ENCODE assay signal across 10 cellular contexts in the genomic region with DNA sequence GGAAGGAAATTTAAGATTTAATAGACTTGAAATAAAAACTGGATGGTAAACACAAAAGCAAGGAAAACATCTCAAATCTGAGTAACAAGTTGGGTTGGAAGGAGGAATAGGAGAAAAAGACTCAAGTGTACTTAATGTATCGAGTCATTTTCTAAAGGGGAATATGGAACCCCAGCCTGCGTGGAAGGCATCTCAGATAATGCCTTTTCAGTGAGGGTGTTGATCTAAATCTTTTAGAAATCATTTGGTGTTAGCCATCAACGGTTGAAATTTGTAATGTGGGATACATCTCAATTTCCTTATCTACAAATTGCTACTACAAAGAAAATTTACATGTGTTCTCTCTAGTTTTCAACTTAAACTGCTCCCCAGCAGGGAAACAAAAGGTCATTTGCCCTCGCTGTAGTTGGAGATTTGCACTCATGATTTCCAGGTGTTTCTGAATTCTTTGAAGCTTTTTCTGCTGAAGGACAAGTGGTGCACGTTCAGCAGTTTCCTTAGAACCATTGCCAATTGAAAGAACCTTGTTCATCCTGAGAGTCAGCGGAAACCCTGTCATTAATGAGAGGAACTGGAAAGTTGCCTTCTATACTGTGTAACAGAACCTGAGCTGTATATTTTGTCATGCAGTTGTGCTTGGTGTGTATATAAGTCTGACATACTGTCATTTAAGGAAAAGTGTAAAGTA. TPM values are rescaled to one million over a fixed set of nuclear protein-coding genes. Genes with fewer than 3 reads are reported as not detected.
DNase-seq lines count a peak whose midpoint lies in the region; ATAC-seq, FAIRE-seq and TF ChIP-seq lines count a peak whose summit lies in the region.
"Had no signal": no experiment of that assay in that cellular context is flagged by ENCODE, and none has a peak within 500 bp of the region (broad histone marks: within the 10 kb centered on the region; RNA-seq: fewer than 3 reads in every experiment).

No MANE protein-coding gene starts in this region.

- H3K4me2 ChIP-seq in IMR-90 (ENCODE audit: low read depth, low read length): peak overlapping the region; percentile 98
- peak overlapping the region; percentile 54 for H3K4me2 ChIP-seq in K562 (ENCODE audit: insufficient read depth, low read length)

- H4K20me1 ChIP-seq in IMR-90 (ENCODE audit: insufficient read depth, low read length) (peaks cover 69% of the 10 kb centered on the region), K562 (replicated peaks; ENCODE audit: control insufficient read depth, insufficient read depth, low read length) (peaks cover 34% of the 10 kb centered on the region)

- peak overlapping the region; percentile 56 for H3K23ac ChIP-seq in IMR-90 (ENCODE audit: low read depth, low read length)

- no peak for TF ChIP-seq CTCF in BE2C (IDR thresholded peaks at IDR 0.05; ENCODE audit: low read depth, low read length)
- TF ChIP-seq CTCF in IMR-90 (conservative IDR thresholded peaks at IDR 0.05; ENCODE audit: low read depth, low read length): no peak
- TF ChIP-seq CTCF in K562 (IDR thresholded peaks at IDR 0.05 in 2 of 3, conservative IDR thresholded peaks at IDR 0.05 in 1 of 3; ENCODE audit: insufficient read depth in 2 of 3, low read depth in 1 of 3, low read length in 3 of 3): no peak

- H3K27me3 ChIP-seq in BE2C: no peaks in the 10 kb centered on the region; the same call in 1 of the 2 replicates
- no peaks in the 10 kb centered on the region for H3K27me3 ChIP-seq in IMR-90 (ENCODE audit: control insufficient read depth, insufficient read depth, low read length)
- no peaks in the 10 kb centered on the region for H3K27me3 ChIP-seq in K562 (ENCODE audit: control insufficient read depth in 2 of 2, insufficient read depth in 2 of 2, low read length in 2 of 2)
- H3K27me3 ChIP-seq in muscle layer of colon (ENCODE audit: control insufficient read depth in 1 of 2, insufficient read depth in 2 of 2, low read length in 2 of 2): no peaks in the 10 kb centered on the region
- H3K27me3 ChIP-seq: testis had no signal

- H3K56ac ChIP-seq in IMR-90 (ENCODE audit: extremely low read depth, insufficient read depth, low read length): no peak overlapping the region

- no peak overlapping the region for H2BK15ac ChIP-seq in IMR-90 (ENCODE audit: low read depth, low read length)

- dilution Hi-C loops in IMR-90 (cut with HindIII; ENCODE audit: low sequenced_read_pairs, unreplicated experiment): no loop called here

- H3K18ac ChIP-seq in IMR-90 (ENCODE audit: low read depth, low read length): no peak overlapping the region

- H3K9ac ChIP-seq in IMR-90 (ENCODE audit: low read depth, low read length): no peak overlapping the region
- H3K9ac ChIP-seq in K562 (ENCODE audit: insufficient read depth in 1 of 2, low read depth in 2 of 2, low read length in 2 of 2): peak overlapping the region in 1 of 2 experiments; percentile 91; a peak in 2 of 4 replicates
- H3K9ac ChIP-seq in muscle layer of colon (ENCODE audit: low read length): peak overlapping the region; percentile 67

- no peak overlapping the region for H3K4ac ChIP-seq in IMR-90 (ENCODE audit: low read depth, low read length)

- H4K91ac ChIP-seq in IMR-90 (ENCODE audit: insufficient read depth, low read depth, low read length): no peak overlapping the region

- H3K27ac ChIP-seq in IMR-90 (ENCODE audit: insufficient read depth, low read length) (no peak overlapping the region), K562 (ENCODE audit: extremely low read depth, low read depth, low read length) (peak overlapping the region; percentile 98; the same call in 1 of the 3 replicates), muscle layer of colon (ENCODE audit: low read depth, low read length) (no peak overlapping the region)

- 100% methylated on average over 1 of the region's 6 CpGs; no CpG with 5 or more reads in 1 of the 2 experiments for WGBS in IMR-90 (ENCODE audit: extremely low coverage in 2 of 2, insufficient read length in 1 of 2), 2 experiments
- WGBS in K562 (ENCODE audit: insufficient coverage, low coverage, missing lambda C conversion rate): 29% methylated on average over 6 of the region's 6 CpGs

- H3K9me3 ChIP-seq in BE2C (no peaks in the 10 kb centered on the region), IMR-90 (ENCODE audit: control insufficient read depth, insufficient read depth, low read length) (no peaks in the 10 kb centered on the region), K562 (replicated peaks; ENCODE audit: control insufficient read depth, insufficient read depth, low read depth, low read length) (no peaks in the 10 kb centered on the region), muscle layer of colon (ENCODE audit: low read length) (no peaks in the 10 kb centered on the region)
- H3K9me3 ChIP-seq: testis had no signal

- H2BK5ac ChIP-seq in IMR-90 (ENCODE audit: low read depth, low read length, poor library complexity, severe bottlenecking): no peak overlapping the region

- H4K5ac ChIP-seq in IMR-90 (ENCODE audit: low read depth, low read length): no peak overlapping the region

- H3K79me1 ChIP-seq in IMR-90 (ENCODE audit: low read depth in 1 of 2, low read length in 2 of 2): peaks cover 27 to 41% of the 10 kb centered on the region in 2 experiments

- H4K8ac ChIP-seq in IMR-90 (ENCODE audit: low read depth in 2 of 2, low read length in 2 of 2): no peak overlapping the region

- H2AK9ac ChIP-seq in IMR-90 (replicated peaks; ENCODE audit: low read depth, low read length, poor library complexity): no peak overlapping the region

- no peak for FAIRE-seq in K562 (lab: Jason Lieb, UNC)

- H3K4me1 ChIP-seq in BE2C (peaks cover 27% of the 10 kb centered on the region), IMR-90 (ENCODE audit: control insufficient read depth, insufficient read depth, low read length) (peaks cover 6% of the 10 kb centered on the region), K562 (replicated peaks in 1 of 2; ENCODE audit: control insufficient read depth in 2 of 2, insufficient read depth in 2 of 2, low read length in 2 of 2) (peaks cover 0 to 17% of the 10 kb centered on the region in 2 experiments; a peak in 3 of 5 replicates), muscle layer of colon (ENCODE audit: insufficient read depth, low read length) (peaks cover 24% of the 10 kb centered on the region)

- no peak overlapping the region for H2AK5ac ChIP-seq in IMR-90 (ENCODE audit: low read depth, low read length)

- CTCF ChIA-PET in IMR-90 (lab: Yijun Ruan, JAX): no interaction called here
- CTCF ChIA-PET in K562 (lab: Yijun Ruan, JAX; ENCODE audit: low intra/inter-chr PET ratio): interaction anchor here (0.9 to 1.9 kb wide), 2 partner anchors 127 to 130 kb away, joined by 3 to 6 read pairs; no protein-coding TSS in a partner anchor

- POLR2A ChIA-PET in IMR-90 (lab: Charles Lee; ENCODE audit: unreplicated experiment) (interaction anchor here (0.6 kb wide), 1 partner anchor 19 kb away, joined by 11 read pairs; no protein-coding TSS in a partner anchor), K562 (lab: Yijun Ruan, JAX) (interaction anchor here (0.5 to 3.9 kb wide), 19 partner anchors 11 to 573 kb away, joined by 3 to 39 read pairs (median 5); a partner anchor contains a TSS)

- in situ Hi-C loops in IMR-90 (cut with MboI; ENCODE audit: low sequenced_read_pairs) (no loop called here), K562 (cut with MboI) (no loop called here)

- no peak for ATAC-seq in IMR-90 (ENCODE audit: low read depth)
- no peak for ATAC-seq in K562
- ATAC-seq in esophagus mucosa: no peak

- no peak for DNase-seq in BE2C
- no peak for DNase-seq in IMR-90
- DNase-seq in K562 (ENCODE audit: extremely low read depth in 1 of 4, low spot score in 3 of 4): no peak
- DNase-seq in NCI-H2081 (lab: John Stamatoyannopoulos, UW): no peak
- DNase-seq in AML-193 (lab: John Stamatoyannopoulos, UW): no peak
- DNase-seq in NCI-H2107 (lab: John Stamatoyannopoulos, UW): no peak
- DNase-seq: NCI-H226, testis had no signal

- no peak for TF ChIP-seq EP300 in K562 (IDR thresholded peaks at IDR 0.05; ENCODE audit: low read length)

- TF ChIP-seq RAD21 in IMR-90 (IDR thresholded peaks at IDR 0.05; ENCODE audit: low read length) (no peak), K562 (CRISPR knock-in tag; conservative IDR thresholded peaks at IDR 0.05 in 1 of 2, IDR thresholded peaks at IDR 0.05 in 1 of 2) (no peak)

- H3K36me3 ChIP-seq in BE2C (peaks cover 60% of the 10 kb centered on the region), IMR-90 (ENCODE audit: control insufficient read depth, insufficient read depth, low read length) (peaks cover 36% of the 10 kb centered on the region), K562 (ENCODE audit: control insufficient read depth, insufficient read depth, low read length) (peaks cover 64% of the 10 kb centered on the region), muscle layer of colon (ENCODE audit: insufficient read depth, low read length) (peaks cover 44% of the 10 kb centered on the region)

- no peak overlapping the region for H2BK20ac ChIP-seq in IMR-90 (ENCODE audit: low read depth, low read length)

- H3K4me3 ChIP-seq in BE2C (ENCODE audit: low read depth, low read length) (peak overlapping the region; percentile 97), IMR-90 (ENCODE audit: insufficient read depth, low read depth, low read length) (peak overlapping the region; percentile 6; the same call in 1 of the 2 replicates), K562 (peak overlapping the region; percentile 98; the same call in 1 of the 2 replicates), muscle layer of colon (ENCODE audit: low read depth in 1 of 2, low read length in 2 of 2) (no peak overlapping the region)

- TF ChIP-seq POLR2A in IMR-90 (IDR thresholded peaks at IDR 0.05; ENCODE audit: low read depth, low read length) (no peak), K562 (conservative IDR thresholded peaks at IDR 0.05) (no peak)

- BruUV-seq in IMR-90 (replicated peaks; lab: Mats Ljungman, UMichigan) (no TSS peak), K562 (replicated peaks; lab: Mats Ljungman, UMichigan) (no TSS peak)

- intact Hi-C loops in IMR-90 (cut with micrococcal nuclease) (loop anchor here (5.0 kb wide), 1 partner anchor 48 kb away; a partner anchor contains a TSS), K562 (cut with micrococcal nuclease) (no loop called here)

- no peaks in the 10 kb centered on the region for H3K9me1 ChIP-seq in IMR-90 (ENCODE audit: insufficient read depth, low read length)
- peaks cover 4% of the 10 kb centered on the region for H3K9me1 ChIP-seq in K562 (ENCODE audit: control insufficient read depth, insufficient read depth, low read length)

- peak overlapping the region; percentile 25; the same call in 1 of the 2 replicates for H3K14ac ChIP-seq in IMR-90 (replicated peaks; ENCODE audit: low read depth, low read length)

- H2AFZ ChIP-seq in IMR-90 (replicated peaks; ENCODE audit: low read length, poor library complexity) (no peak overlapping the region), K562 (ENCODE audit: low read depth, low read length) (no peak overlapping the region)

- no peak overlapping the region for H2BK120ac ChIP-seq in IMR-90 (ENCODE audit: low read depth, low read length)

- peaks cover 70% of the 10 kb centered on the region for H3K79me2 ChIP-seq in K562 (ENCODE audit: control insufficient read depth, insufficient read depth, low read length)

RNA-seq across cellular contexts. Expression of a gene that starts 2.2 kb away (rescaled TPM):
- 985 TPM for polyA plus RNA-seq in BE2C (2012; ENCODE audit: insufficient read depth, insufficient read length, low read depth)
- total RNA-seq in IMR-90 (2012; rRNA removed) (190 and 198 TPM in 2 replicates), K562 (2014; rRNA removed) (130 and 137 TPM in 2 replicates), K562 (2014; rRNA removed; fragmentation: Illumina TruSeq; extraction: Trizol) (190 and 191 TPM in 2 replicates), K562 (2015; rRNA removed; fragmentation: Illumina TruSeq; extraction: Trizol) (181 and 194 TPM in 2 replicates), K562 (2021) (748 and 810 TPM in 2 replicates), esophagus mucosa (493 TPM)
- polyA plus RNA-seq in IMR-90 (2012; rRNA removed) (409 and 586 TPM in 2 replicates), K562 (2011; rRNA removed) (340 and 350 TPM in 2 replicates), K562 (2014; fragmentation: Illumina TruSeq; extraction: Trizol) (802 and 831 TPM in 2 replicates), K562 (2014; fragmentation: Nextera tagmentation; extraction: Ambion mirVana) (100 to 1,000 TPM; 254 to 328 TPM), K562 (2014; rRNA removed) (356 and 362 TPM in 2 replicates)
- polyA plus RNA-seq in IMR-90 (2012; cell fraction: cytosol; rRNA removed): 248 and 496 TPM in 2 replicates
- polyA plus RNA-seq in IMR-90 (2012; cell fraction: nucleus; rRNA removed; ENCODE audit: low replicate concordance): 390 and 761 TPM in 2 replicates
- total RNA-seq in K562 (2011; cell fraction: chromatin; rRNA removed; ENCODE audit: low replicate concordance): 880 and 1,252 TPM in 2 replicates
- total RNA-seq in K562 (2011; cell fraction: nucleolus; rRNA removed): 429 and 447 TPM in 2 replicates
- total RNA-seq in K562 (2011; cell fraction: nucleoplasm; rRNA removed): 778 and 1,039 TPM in 2 replicates
- polyA plus RNA-seq in K562 (2011; cell fraction: cytosol; rRNA removed): 351 and 484 TPM in 2 replicates
- polyA plus RNA-seq in K562 (2011; cell fraction: nucleus; rRNA removed): 548 and 674 TPM in 2 replicates
- 804 and 1,240 TPM in 2 replicates for polyA plus RNA-seq in K562 (2012)
- 583 and 666 TPM in 2 replicates for polyA minus RNA-seq in K562 (2011; rRNA and poly(A)+ RNA removed)
- 634 and 719 TPM in 2 replicates for polyA minus RNA-seq in K562 (2011; cell fraction: cytosol; rRNA and poly(A)+ RNA removed)
- polyA minus RNA-seq in K562 (2011; cell fraction: nucleus; rRNA and poly(A)+ RNA removed): 190 and 332 TPM in 2 replicates

RNA-seq across cellular contexts. Expression of a gene that starts 12.6 kb away (rescaled TPM):
- 99.5 TPM for polyA plus RNA-seq in BE2C (2012; ENCODE audit: insufficient read depth, insufficient read length, low read depth)
- total RNA-seq in IMR-90 (2012; rRNA removed) (25.5 and 31.4 TPM in 2 replicates), K562 (2014; rRNA removed) (117 and 153 TPM in 2 replicates), K562 (2014; rRNA removed; fragmentation: Illumina TruSeq; extraction: Trizol) (202 and 204 TPM in 2 replicates), K562 (2015; rRNA removed; fragmentation: Illumina TruSeq; extraction: Trizol) (226 and 244 TPM in 2 replicates), K562 (2021) (329 and 341 TPM in 2 replicates), esophagus mucosa (92.0 TPM)
- polyA plus RNA-seq in IMR-90 (2012; rRNA removed) (95.7 and 114 TPM in 2 replicates), K562 (2011; rRNA removed) (209 and 216 TPM in 2 replicates), K562 (2014; fragmentation: Illumina TruSeq; extraction: Trizol) (527 and 637 TPM in 2 replicates), K562 (2014; fragmentation: Nextera tagmentation; extraction: Ambion mirVana) (100 to 1,000 TPM; 570 to 835 TPM), K562 (2014; rRNA removed) (285 and 301 TPM in 2 replicates)
- polyA plus RNA-seq in IMR-90 (2012; cell fraction: cytosol; rRNA removed): 64.4 and 67.7 TPM in 2 replicates
- polyA plus RNA-seq in IMR-90 (2012; cell fraction: nucleus; rRNA removed; ENCODE audit: low replicate concordance): 27.8 and 46.6 TPM in 2 replicates
- total RNA-seq in K562 (2011; cell fraction: chromatin; rRNA removed; ENCODE audit: low replicate concordance): 126 and 173 TPM in 2 replicates
- total RNA-seq in K562 (2011; cell fraction: nucleolus; rRNA removed): 112 and 130 TPM in 2 replicates
- 168 and 231 TPM in 2 replicates for total RNA-seq in K562 (2011; cell fraction: nucleoplasm; rRNA removed)
- 197 and 292 TPM in 2 replicates for polyA plus RNA-seq in K562 (2011; cell fraction: cytosol; rRNA removed)
- polyA plus RNA-seq in K562 (2011; cell fraction: nucleus; rRNA removed): 86.9 and 121 TPM in 2 replicates
- polyA plus RNA-seq in K562 (2012): 406 and 466 TPM in 2 replicates
- polyA minus RNA-seq in K562 (2011; rRNA and poly(A)+ RNA removed): 115 and 148 TPM in 2 replicates
- polyA minus RNA-seq in K562 (2011; cell fraction: cytosol; rRNA and poly(A)+ RNA removed): 79.5 and 100 TPM in 2 replicates
- 31.2 and 56.0 TPM in 2 replicates for polyA minus RNA-seq in K562 (2011; cell fraction: nucleus; rRNA and poly(A)+ RNA removed)

RNA-seq across cellular contexts. Expression of a gene that starts 30.4 kb away (rescaled TPM):
- polyA plus RNA-seq in BE2C (2012; ENCODE audit: insufficient read depth, insufficient read length, low read depth): 15.9 TPM
- total RNA-seq in IMR-90 (2012; rRNA removed): not detected in 2 replicates
- polyA plus RNA-seq in IMR-90 (2012; rRNA removed): not detected in 2 replicates
- not detected in 2 replicates for polyA plus RNA-seq in IMR-90 (2012; cell fraction: cytosol; rRNA removed)
- 0.04 TPM in 1 of 2 replicates, not detected in the other for polyA plus RNA-seq in IMR-90 (2012; cell fraction: nucleus; rRNA removed; ENCODE audit: low replicate concordance)
- total RNA-seq in K562 (2011; cell fraction: chromatin; rRNA removed; ENCODE audit: low replicate concordance): 10.1 and 25.6 TPM in 2 replicates
- total RNA-seq in K562 (2011; cell fraction: nucleolus; rRNA removed): 14.0 and 16.2 TPM in 2 replicates
- total RNA-seq in K562 (2011; cell fraction: nucleoplasm; rRNA removed): 15.8 and 19.8 TPM in 2 replicates
- total RNA-seq in K562 (2014; rRNA removed): 10.3 and 20.9 TPM in 2 replicates
- total RNA-seq in K562 (2014; rRNA removed; fragmentation: Illumina TruSeq; extraction: Trizol): 6.0 and 8.9 TPM in 2 replicates
- total RNA-seq in K562 (2015; rRNA removed; fragmentation: Illumina TruSeq; extraction: Trizol): 49.7 and 51.2 TPM in 2 replicates
- total RNA-seq in K562 (2021): 13.5 and 15.0 TPM in 2 replicates
- polyA plus RNA-seq in K562 (2011; rRNA removed): 12.9 and 19.8 TPM in 2 replicates
- 26.4 and 42.1 TPM in 2 replicates for polyA plus RNA-seq in K562 (2011; cell fraction: cytosol; rRNA removed)
- polyA plus RNA-seq in K562 (2011; cell fraction: nucleus; rRNA removed): 33.0 and 40.1 TPM in 2 replicates
- 91.6 and 130 TPM in 2 replicates for polyA plus RNA-seq in K562 (2012)
- polyA plus RNA-seq in K562 (2014; fragmentation: Illumina TruSeq; extraction: Trizol): 26.5 and 28.0 TPM in 2 replicates
- 10 to 100 TPM; 19.8 to 21.0 TPM for polyA plus RNA-seq in K562 (2014; fragmentation: Nextera tagmentation; extraction: Ambion mirVana)
- polyA plus RNA-seq in K562 (2014; rRNA removed): 19.3 and 22.7 TPM in 2 replicates
- polyA minus RNA-seq in K562 (2011; rRNA and poly(A)+ RNA removed): 6.9 and 11.6 TPM in 2 replicates
- polyA minus RNA-seq in K562 (2011; cell fraction: cytosol; rRNA and poly(A)+ RNA removed): 9.4 and 12.4 TPM in 2 replicates
- 4.6 and 7.1 TPM in 2 replicates for polyA minus RNA-seq in K562 (2011; cell fraction: nucleus; rRNA and poly(A)+ RNA removed)
- not detected for total RNA-seq in esophagus mucosa

RNA-seq across cellular contexts. Expression of a gene that starts 45.2 kb away (rescaled TPM):
- 61.5 TPM for polyA plus RNA-seq in BE2C (2012; ENCODE audit: insufficient read depth, insufficient read length, low read depth)
- total RNA-seq in IMR-90 (2012; rRNA removed) (20.6 and 29.0 TPM in 2 replicates), K562 (2014; rRNA removed) (1.1 and 1.3 TPM in 2 replicates), K562 (2014; rRNA removed; fragmentation: Illumina TruSeq; extraction: Trizol) (0.93 and 1.1 TPM in 2 replicates), K562 (2015; rRNA removed; fragmentation: Illumina TruSeq; extraction: Trizol) (1.6 and 1.9 TPM in 2 replicates), K562 (2021) (2.1 and 2.6 TPM in 2 replicates), esophagus mucosa (2.0 TPM)
- polyA plus RNA-seq in IMR-90 (2012; rRNA removed) (48.6 and 52.5 TPM in 2 replicates), K562 (2011; rRNA removed) (1.7 and 2.2 TPM in 2 replicates), K562 (2014; fragmentation: Illumina TruSeq; extraction: Trizol) (1.3 and 1.8 TPM in 2 replicates), K562 (2014; fragmentation: Nextera tagmentation; extraction: Ambion mirVana) (under 1 TPM; 0.10 to 0.46 TPM), K562 (2014; rRNA removed) (1.1 and 2.4 TPM in 2 replicates)
- polyA plus RNA-seq in IMR-90 (2012; cell fraction: cytosol; rRNA removed): 18.8 and 22.6 TPM in 2 replicates
- polyA plus RNA-seq in IMR-90 (2012; cell fraction: nucleus; rRNA removed; ENCODE audit: low replicate concordance): 284 and 449 TPM in 2 replicates
- 10.8 and 23.0 TPM in 2 replicates for total RNA-seq in K562 (2011; cell fraction: chromatin; rRNA removed; ENCODE audit: low replicate concordance)
- total RNA-seq in K562 (2011; cell fraction: nucleolus; rRNA removed): 12.2 and 17.2 TPM in 2 replicates
- total RNA-seq in K562 (2011; cell fraction: nucleoplasm; rRNA removed): 9.6 and 12.4 TPM in 2 replicates
- 1.7 and 3.8 TPM in 2 replicates for polyA plus RNA-seq in K562 (2011; cell fraction: cytosol; rRNA removed)
- polyA plus RNA-seq in K562 (2011; cell fraction: nucleus; rRNA removed): 15.6 and 23.0 TPM in 2 replicates
- polyA plus RNA-seq in K562 (2012): 4.6 and 6.4 TPM in 2 replicates
- polyA minus RNA-seq in K562 (2011; rRNA and poly(A)+ RNA removed): 1.8 and 2.8 TPM in 2 replicates
- 1.4 and 1.5 TPM in 2 replicates for polyA minus RNA-seq in K562 (2011; cell fraction: cytosol; rRNA and poly(A)+ RNA removed)
- 3.4 TPM in 2 replicates for polyA minus RNA-seq in K562 (2011; cell fraction: nucleus; rRNA and poly(A)+ RNA removed)

RNA-seq across cellular contexts. Expression of a gene that starts 47.0 kb away (rescaled TPM):
- polyA plus RNA-seq in BE2C (2012; ENCODE audit: insufficient read depth, insufficient read length, low read depth): 188 TPM
- total RNA-seq in IMR-90 (2012; rRNA removed): 27.4 and 27.8 TPM in 2 replicates
- 46.1 and 49.6 TPM in 2 replicates for polyA plus RNA-seq in IMR-90 (2012; rRNA removed)
- 31.9 and 38.5 TPM in 2 replicates for polyA plus RNA-seq in IMR-90 (2012; cell fraction: cytosol; rRNA removed)
- polyA plus RNA-seq in IMR-90 (2012; cell fraction: nucleus; rRNA removed; ENCODE audit: low replicate concordance): 128 and 140 TPM in 2 replicates
- total RNA-seq in K562 (2011; cell fraction: chromatin; rRNA removed; ENCODE audit: low replicate concordance): 87.5 and 179 TPM in 2 replicates
- total RNA-seq in K562 (2011; cell fraction: nucleolus; rRNA removed): 124 and 126 TPM in 2 replicates
- total RNA-seq in K562 (2011; cell fraction: nucleoplasm; rRNA removed): 113 and 115 TPM in 2 replicates
- 63.1 and 75.7 TPM in 2 replicates for total RNA-seq in K562 (2014; rRNA removed)
- 21.0 and 25.2 TPM in 2 replicates for total RNA-seq in K562 (2014; rRNA removed; fragmentation: Illumina TruSeq; extraction: Trizol)
- 54.6 and 56.5 TPM in 2 replicates for total RNA-seq in K562 (2015; rRNA removed; fragmentation: Illumina TruSeq; extraction: Trizol)
- total RNA-seq in K562 (2021): 55.4 and 59.2 TPM in 2 replicates
- polyA plus RNA-seq in K562 (2011; rRNA removed): 40.4 and 55.0 TPM in 2 replicates
- polyA plus RNA-seq in K562 (2011; cell fraction: cytosol; rRNA removed): 69.6 and 99.9 TPM in 2 replicates
- polyA plus RNA-seq in K562 (2011; cell fraction: nucleus; rRNA removed): 222 and 277 TPM in 2 replicates
- polyA plus RNA-seq in K562 (2012): 56.1 and 59.4 TPM in 2 replicates
- polyA plus RNA-seq in K562 (2014; fragmentation: Illumina TruSeq; extraction: Trizol): 44.6 and 51.6 TPM in 2 replicates
- polyA plus RNA-seq in K562 (2014; fragmentation: Nextera tagmentation; extraction: Ambion mirVana): 10 to 100 TPM in 1 of 2 experiments, 1 to 10 TPM in 1; 5.6 to 16.6 TPM
- 68.7 and 69.0 TPM in 2 replicates for polyA plus RNA-seq in K562 (2014; rRNA removed)
- 20.1 and 22.4 TPM in 2 replicates for polyA minus RNA-seq in K562 (2011; rRNA and poly(A)+ RNA removed)
- 17.8 and 20.6 TPM in 2 replicates for polyA minus RNA-seq in K562 (2011; cell fraction: cytosol; rRNA and poly(A)+ RNA removed)
- polyA minus RNA-seq in K562 (2011; cell fraction: nucleus; rRNA and poly(A)+ RNA removed): 45.2 and 71.4 TPM in 2 replicates
- 19.3 TPM for total RNA-seq in esophagus mucosa

Comparison
In these comparisons a context has a peak if more than half of its experiments do, and no peak if none do; other contexts are left out.
1. H3K4me3 ChIP-seq: peak in BE2C (single experiment), IMR-90 (single experiment) and K562 (single experiment); none in muscle layer of colon (0 of 2).